In the genomic region with DNA sequence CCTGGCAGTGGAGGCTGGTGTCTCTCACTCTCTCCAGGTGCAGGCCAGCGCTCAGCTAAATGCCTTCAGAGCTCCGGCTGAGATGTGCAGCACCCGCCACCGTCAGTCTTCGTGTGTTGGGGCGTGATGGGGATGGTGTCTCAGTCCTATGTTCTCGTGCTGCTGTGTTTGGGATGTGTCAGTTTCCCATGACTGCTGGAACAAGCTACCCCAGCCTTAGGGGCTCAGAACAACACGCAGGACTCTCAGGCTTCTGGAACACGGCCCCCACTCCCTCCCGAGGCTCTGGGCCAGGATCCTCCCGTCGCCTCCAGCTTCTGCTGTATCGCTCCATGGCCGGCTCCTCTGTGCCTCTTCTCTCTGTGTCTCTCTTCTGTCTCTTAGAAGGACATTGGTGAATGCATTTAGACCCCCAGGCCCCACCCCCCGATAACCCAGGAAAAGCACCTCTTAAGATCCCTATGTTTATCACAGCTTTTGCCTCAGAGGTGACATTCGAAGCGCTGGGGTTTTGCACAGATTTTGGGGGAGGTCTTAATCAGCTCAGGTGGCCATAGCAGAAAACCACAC, we compare ENCODE assay signal across 2 cellular contexts.
TF ChIP-seq lines count a peak whose summit lies in the region.

No MANE protein-coding gene starts in this region.

TF ChIP-seq in HepG2, 621 proteins besides CTCF, POLR2A, EP300 and RAD21 (continued from another document):
- no peak for TF ChIP-seq ZNF816 (CRISPR knock-in tag; IDR thresholded peaks at IDR 0.05; ENCODE audit: borderline replicate concordance)
- TF ChIP-seq ZNF335 (CRISPR knock-in tag; IDR thresholded peaks at IDR 0.05): no peak
- TF ChIP-seq KLF12 (CRISPR knock-in tag; IDR thresholded peaks at IDR 0.05; ENCODE audit: borderline replicate concordance): no peak
- TF ChIP-seq MAFF (IDR thresholded peaks at IDR 0.05; ENCODE audit: low read depth, low read length): no peak
- TF ChIP-seq ATF7 (IDR thresholded peaks at IDR 0.05): no peak
- TF ChIP-seq ATF7 (CRISPR knock-in tag; IDR thresholded peaks at IDR 0.05): no peak
- no peak for TF ChIP-seq KAT2B (IDR thresholded peaks at IDR 0.05; ENCODE audit: borderline replicate concordance, low read depth, low read length)
- TF ChIP-seq RXRB (CRISPR knock-in tag; IDR thresholded peaks at IDR 0.05; ENCODE audit: borderline replicate concordance): no peak
- TF ChIP-seq ZSCAN20 (CRISPR knock-in tag; IDR thresholded peaks at IDR 0.05; ENCODE audit: borderline replicate concordance): no peak

TF ChIP-seq in HEK293T, 16 proteins besides CTCF, POLR2A, EP300 and RAD21 (continued from another document):
- TF ChIP-seq SP1 (IDR thresholded peaks at IDR 0.05) (no peak), ARNT (IDR thresholded peaks at IDR 0.05) (no peak), FOXK2 (IDR thresholded peaks at IDR 0.05) (no peak)
